Comparison of ENCODE assay signal across 20 cellular contexts in the genomic region with DNA sequence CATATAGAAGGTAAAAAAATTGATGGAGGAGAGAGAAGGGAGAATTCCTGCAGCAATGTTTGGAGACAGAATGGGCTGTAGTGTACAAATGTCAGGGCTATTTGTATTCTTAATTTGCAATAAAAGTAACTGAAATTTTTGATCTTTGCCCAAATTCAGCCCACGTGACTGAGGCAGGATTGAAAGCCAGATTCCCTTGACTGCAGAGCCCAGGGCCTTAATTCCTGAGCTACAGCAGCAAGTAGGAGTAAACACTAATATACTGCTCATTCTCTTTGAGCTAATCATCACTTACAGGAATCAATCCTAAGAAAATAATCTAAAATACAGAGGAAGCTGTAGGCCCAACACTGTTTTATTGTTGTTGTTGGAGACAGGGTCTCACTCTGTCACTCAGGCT.
"Had no signal": no experiment of that assay in that cellular context is flagged by ENCODE, and none has a peak within 500 bp of the region (broad histone marks: within the 10 kb centered on the region; RNA-seq: fewer than 3 reads in every experiment).

No MANE protein-coding gene starts in this region.

- H3K27ac Mint-ChIP-seq: activated CD4-positive, alpha-beta T cell treated with anti-CD3 and anti-CD28 coated beads, Interleukin-2, amount 10 ng/mL, durations not matched to agents 24 days and 14 days; activated CD8-positive, alpha-beta T cell treated with anti-CD3 and anti-CD28 coated beads, Interleukin-2, amount 10 ng/mL, durations not matched to agents 7 days and 5 days; activated naive CD8-positive, alpha-beta T cell treated with anti-CD3 and anti-CD28 coated beads, Interleukin-2, amount 10 ng/mL, durations not matched to agents 7 days and 5 days; activated T-cell treated with anti-CD3 and anti-CD28 coated beads, Interleukin-2, amount 50 U/mL, for 24 hours; activated T-helper 2 cell treated with anti-CD3 and anti-CD28 coated beads, Interferon-gamma antibody, Interleukin-2, Interleukin-4, amounts not matched to agents 10 μg/mL and 5 μg/mL and 100 μg/mL, durations not matched to agents 14 hours and 24 hours and 36 hours; stimulated activated naive CD8-positive, alpha-beta T cell treated with anti-CD3 and anti-CD28 coated beads, Interleukin-15, Interleukin-2, amounts not matched to agents 100 ng/mL and 50 ng/mL, for 24 hours; type B pancreatic cell had no signal

- H3K4me3 ChIP-seq: body of pancreas, suprapubic skin had no signal

- H3K27me3 Mint-ChIP-seq: activated CD4-positive, alpha-beta T cell treated with anti-CD3 and anti-CD28 coated beads, Interleukin-2, amount 10 ng/mL, durations not matched to agents 24 days and 14 days; activated T-cell treated with anti-CD3 and anti-CD28 coated beads, Interleukin-2, amount 50 U/mL, for 24 hours; memory B cell; naive thymus-derived CD4-positive, alpha-beta T cell; stimulated activated naive CD8-positive, alpha-beta T cell treated with anti-CD3 and anti-CD28 coated beads, Interleukin-15, Interleukin-2, amounts not matched to agents 100 ng/mL and 50 ng/mL, for 24 hours had no signal

- H3K36me3 ChIP-seq: neutrophil, suprapubic skin had no signal

- H3K9me3 Mint-ChIP-seq: activated CD4-positive, alpha-beta T cell treated with anti-CD3 and anti-CD28 coated beads, Interleukin-2, amount 10 ng/mL, durations not matched to agents 24 days and 14 days; activated naive CD8-positive, alpha-beta T cell treated with anti-CD3 and anti-CD28 coated beads, Interleukin-2, amount 10 ng/mL, durations not matched to agents 7 days and 5 days; activated T-cell treated with anti-CD3 and anti-CD28 coated beads, Interleukin-2, amount 50 U/mL, for 24 hours; activated T-helper 2 cell treated with anti-CD3 and anti-CD28 coated beads, Interferon-gamma antibody, Interleukin-2, Interleukin-4, amounts not matched to agents 10 μg/mL and 5 μg/mL and 100 μg/mL, durations not matched to agents 14 hours and 24 hours and 36 hours; memory B cell; naive thymus-derived CD4-positive, alpha-beta T cell; stimulated activated naive CD8-positive, alpha-beta T cell treated with anti-CD3 and anti-CD28 coated beads, Interleukin-15, Interleukin-2, amounts not matched to agents 100 ng/mL and 50 ng/mL, for 24 hours; type B pancreatic cell had no signal

- H3K27ac ChIP-seq: body of pancreas, neutrophil, parathyroid adenoma, suprapubic skin had no signal

- H3K27me3 ChIP-seq: body of pancreas, neutrophil, suprapubic skin had no signal

- DNase-seq: activated CD4-positive, alpha-beta T cell treated with anti-CD3 and anti-CD28 coated beads, Interleukin-2, amount 10 ng/mL, durations not matched to agents 24 days and 14 days; activated CD8-positive, alpha-beta T cell treated with anti-CD3 and anti-CD28 coated beads, Interleukin-2, amount 10 ng/mL, durations not matched to agents 7 days and 5 days; activated naive CD4-positive, alpha-beta T cell treated with Interleukin-2 at 50 U/mL for 16 hours; activated naive CD8-positive, alpha-beta T cell treated with anti-CD3 and anti-CD28 coated beads, Interleukin-2, amount 10 ng/mL, durations not matched to agents 7 days and 5 days; activated T-cell treated with anti-CD3 and anti-CD28 coated beads, Interleukin-2, amount 50 U/mL, for 24 hours; body of pancreas; caudate nucleus; naive thymus-derived CD4-positive, alpha-beta T cell; retina; stimulated activated CD4-positive, alpha-beta T cell treated with anti-CD3 and anti-CD28 coated beads, Interleukin-12 subunit alpha, Interleukin-12 subunit beta, amount 100 ng/mL, for 4 hours; stimulated activated CD4-positive, alpha-beta T cell treated with anti-CD3 and anti-CD28 coated beads, Interleukin-2, amount 100 ng/mL, for 24 hours; T-helper 1 cell; T-helper 9 cell had no signal

- H3K9me3 ChIP-seq: body of pancreas, neutrophil, suprapubic skin had no signal

- H3K4me3 Mint-ChIP-seq: activated CD4-positive, alpha-beta T cell treated with anti-CD3 and anti-CD28 coated beads, Interleukin-2, amount 10 ng/mL, durations not matched to agents 24 days and 14 days; activated CD8-positive, alpha-beta T cell treated with anti-CD3 and anti-CD28 coated beads, Interleukin-2, amount 10 ng/mL, durations not matched to agents 7 days and 5 days; activated naive CD8-positive, alpha-beta T cell treated with anti-CD3 and anti-CD28 coated beads, Interleukin-2, amount 10 ng/mL, durations not matched to agents 7 days and 5 days; activated T-cell treated with anti-CD3 and anti-CD28 coated beads, Interleukin-2, amount 50 U/mL, for 24 hours; memory B cell; naive thymus-derived CD4-positive, alpha-beta T cell; stimulated activated naive CD8-positive, alpha-beta T cell treated with anti-CD3 and anti-CD28 coated beads, Interleukin-15, Interleukin-2, amounts not matched to agents 100 ng/mL and 50 ng/mL, for 24 hours; type B pancreatic cell had no signal

- ATAC-seq: activated CD8-positive, alpha-beta T cell treated with anti-CD3 and anti-CD28 coated beads, Interleukin-2, amount 10 ng/mL, durations not matched to agents 7 days and 5 days; body of pancreas; naive thymus-derived CD4-positive, alpha-beta T cell had no signal

- H3K36me3 Mint-ChIP-seq: activated naive CD8-positive, alpha-beta T cell treated with anti-CD3 and anti-CD28 coated beads, Interleukin-2, amount 10 ng/mL, durations not matched to agents 7 days and 5 days; memory B cell; naive thymus-derived CD4-positive, alpha-beta T cell; type B pancreatic cell had no signal
